In genomic region chr5:7868773-7869473, GRCh38 we compare ENCODE assay signal across 8 cellular contexts. TPM values are rescaled to one million over a fixed set of nuclear protein-coding genes. Genes with fewer than 3 reads are reported as not detected.
DNase-seq lines count a peak whose midpoint lies in the region; ATAC-seq and TF ChIP-seq lines count a peak whose summit lies in the region.

Gene FASTKD3 (minus strand): TSS chr5:7869031. CDS start chr5:7868083, 948 bp downstream.
Gene MTRR (plus strand): TSS chr5:7869148. CDS start chr5:7870795, 1,647 bp downstream.

- peaks cover 71% of the 10 kb centered on the region for H3K4me1 Mint-ChIP-seq in CD8-positive, alpha-beta T cell (ENCODE audit: low read depth)

- H3K9me3 ChIP-seq in CD8-positive, alpha-beta T cell (ENCODE audit: low read length) = no peaks in the 10 kb centered on the region

- no peaks in the 10 kb centered on the region for H3K27me3 Mint-ChIP-seq in CD8-positive, alpha-beta T cell (ENCODE audit: low read depth)

- POLR2A ChIA-PET in CD8-positive, alpha-beta T cell (lab: Charles Lee) = interaction anchor here (1.0 to 2.2 kb wide), 6 partner anchors 9 to 20 kb away, joined by 3 to 10 read pairs (median 7); partner anchors contain the start of gene CFAP90

- ATAC-seq in CD8-positive, alpha-beta T cell = peak; percentile 99
- peak; percentile 97 for ATAC-seq in GM19467 (IDR thresholded peaks at IDR 0.05; ENCODE audit: unreplicated experiment)

- CTCF ChIA-PET in CD8-positive, alpha-beta T cell (lab: Charles Lee) = interaction anchor here (1.1 to 2.3 kb wide), 2 partner anchors 13 to 18 kb away, joined by 4 to 6 read pairs; no protein-coding TSS in a partner anchor

- peak within 1 kb of the TSS; percentile 82 for H3K4me3 ChIP-seq in CD8-positive, alpha-beta T cell (ENCODE audit: low read depth, low read length)

- H3K36me3 Mint-ChIP-seq in CD8-positive, alpha-beta T cell = peaks cover 48% of the 10 kb centered on the region

- TF ChIP-seq CTCF in CD8-positive, alpha-beta T cell (IDR thresholded peaks at IDR 0.05) = no peak

- intact Hi-C loops in CD8-positive, alpha-beta T cell (cut with DNase I, micrococcal nuclease) = loop anchor here (5.0 to 10.0 kb wide), 6 partner anchors 588 to 1492 kb away; partner anchors contain the start of genes NSUN2 (in 2 of the 2), SRD5A1 (in 2 of the 2), TENT4A (in 2 of the 2) and MED10 (in 1 of the 2)

- H3K27me3 ChIP-seq in CD8-positive, alpha-beta T cell (ENCODE audit: insufficient read depth, low read length) = no peaks in the 10 kb centered on the region

- H3K27ac ChIP-seq in CD8-positive, alpha-beta T cell (ENCODE audit: low read depth, low read length) = peak within 1 kb of the TSS; percentile 67

- H3K9me3 Mint-ChIP-seq in CD8-positive, alpha-beta T cell = no peaks in the 10 kb centered on the region

- peaks cover 5% of the 10 kb centered on the region for H3K36me3 ChIP-seq in CD8-positive, alpha-beta T cell (ENCODE audit: insufficient read depth, low read length)

- H3K4me1 ChIP-seq in CD8-positive, alpha-beta T cell (ENCODE audit: insufficient read depth, low read length) = peaks cover 43% of the 10 kb centered on the region

- H3K4me3 Mint-ChIP-seq in CD8-positive, alpha-beta T cell = peak within 1 kb of the TSS; percentile 99

- peak; percentile 77 to 92 (median 87) for DNase-seq in CD8-positive, alpha-beta T cell
- DNase-seq in HS-27A (ENCODE audit: low read depth) (peak; percentile 84), NK-92 (lab: John Stamatoyannopoulos, UW; ENCODE audit: unreplicated experiment) (peak; percentile 36), medulla oblongata (ENCODE audit: extremely low spot score) (peak; percentile 95)
- DNase-seq in activated CD8-positive, alpha-beta memory T cell treated with anti-CD3 and anti-CD28 coated beads for 1 hour (ENCODE audit: extremely low read depth in 1 of 2, low read depth in 1 of 2) = peak; percentile 69 to 83
- peak; percentile 82 for DNase-seq in effector CD8-positive, alpha-beta T cell (lab: John Stamatoyannopoulos, UW)
- peak; percentile 84 for DNase-seq in stimulated activated CD8-positive, alpha-beta memory T cell treated with anti-CD3 and anti-CD28 coated beads, Interleukin-12 subunit alpha, Interleukin-12 subunit beta, amount 100 ng/mL, for 1 hour (ENCODE audit: low read depth)

- peak within 1 kb of the TSS; percentile 93 for H3K27ac Mint-ChIP-seq in CD8-positive, alpha-beta T cell

RNA-seq across cellular contexts. Expression of gene FASTKD3, which starts in this region (rescaled TPM):
- total RNA-seq in CD8-positive, alpha-beta T cell = 1 to 10 TPM; 4.3 to 7.1 TPM

RNA-seq across cellular contexts. Expression of gene MTRR, which starts in this region (rescaled TPM):
- total RNA-seq in CD8-positive, alpha-beta T cell = 10 to 100 TPM; 67.8 to 76.8 TPM

Comparison
In these comparisons a context has a peak if more than half of its experiments do, and no peak if none do; other contexts are left out.
1. Peak in every context shown above with its lines: DNase-seq, ATAC-seq, H3K4me3 ChIP-seq and H3K27ac ChIP-seq.
2. DNase-seq: peak in every context shown above with its lines; median percentile 95 in medulla oblongata; 87 in CD8-positive, alpha-beta T cell; 84 in HS-27A; 84 in stimulated activated CD8-positive, alpha-beta memory T cell treated with anti-CD3 and anti-CD28 coated beads, Interleukin-12 subunit alpha, Interleukin-12 subunit beta, amount 100 ng/mL, for 1 hour; 82 in effector CD8-positive, alpha-beta T cell; 76 in activated CD8-positive, alpha-beta memory T cell treated with anti-CD3 and anti-CD28 coated beads for 1 hour; 36 in NK-92.